In genomic region chr2:219331560-219332213, GRCh38 we compare ENCODE assay signal across 9 cellular contexts. TPM values are rescaled to one million over a fixed set of nuclear protein-coding genes. Genes with fewer than 3 reads are reported as not detected.
DNase-seq lines count a peak whose midpoint lies in the region; ATAC-seq and TF ChIP-seq lines count a peak whose summit lies in the region.
"Had no signal": no experiment of that assay in that cellular context is flagged by ENCODE, and none has a peak within 500 bp of the region (broad histone marks: within the 10 kb centered on the region; RNA-seq: fewer than 3 reads in every experiment).

No MANE protein-coding gene starts in this region.

- no peak overlapping the region for H3K4me3 ChIP-seq in fibroblast of the aortic adventitia (ENCODE audit: low read depth, low read length)

- peaks cover 36% of the 10 kb centered on the region for H3K27me3 Mint-ChIP-seq in T-helper 2 cell treated with Interferon-gamma antibody and Interleukin-4, amounts not matched to agents 5 μg/mL and 100 μg/mL, for 36 hours (ENCODE audit: low read depth)
- peaks cover 96% of the 10 kb centered on the region for H3K27me3 Mint-ChIP-seq in nephron progenitor cell (ENCODE audit: low read depth, poor library complexity)

- H3K27ac Mint-ChIP-seq in T-helper 2 cell treated with Interferon-gamma antibody and Interleukin-4, amounts not matched to agents 5 μg/mL and 100 μg/mL, for 36 hours: no peak overlapping the region
- H3K27ac Mint-ChIP-seq in nephron progenitor cell: no peak overlapping the region

- no peak for TF ChIP-seq CTCF in fibroblast of the aortic adventitia (IDR thresholded peaks at IDR 0.05; ENCODE audit: insufficient read depth, low read length)
- no peak for TF ChIP-seq CTCF in nephron progenitor cell (IDR thresholded peaks at IDR 0.05)

- H3K36me3 Mint-ChIP-seq in T-helper 2 cell treated with Interferon-gamma antibody and Interleukin-4, amounts not matched to agents 5 μg/mL and 100 μg/mL, for 36 hours (ENCODE audit: low read depth): no peaks in the 10 kb centered on the region
- no peaks in the 10 kb centered on the region for H3K36me3 Mint-ChIP-seq in nephron progenitor cell (ENCODE audit: low read depth)

- no peaks in the 10 kb centered on the region for H3K9me3 Mint-ChIP-seq in T-helper 2 cell treated with Interferon-gamma antibody and Interleukin-4, amounts not matched to agents 5 μg/mL and 100 μg/mL, for 36 hours
- H3K9me3 Mint-ChIP-seq in nephron progenitor cell: peaks cover 6% of the 10 kb centered on the region

- no peak overlapping the region for H3K4me3 Mint-ChIP-seq in T-helper 2 cell treated with Interferon-gamma antibody and Interleukin-4, amounts not matched to agents 5 μg/mL and 100 μg/mL, for 36 hours
- H3K4me3 Mint-ChIP-seq in nephron progenitor cell: no peak overlapping the region

- H3K4me1 Mint-ChIP-seq in T-helper 2 cell treated with Interferon-gamma antibody and Interleukin-4, amounts not matched to agents 5 μg/mL and 100 μg/mL, for 36 hours (ENCODE audit: low read depth): no peaks in the 10 kb centered on the region
- no peaks in the 10 kb centered on the region for H3K4me1 Mint-ChIP-seq in nephron progenitor cell

- ATAC-seq in HG03342 (IDR thresholded peaks at IDR 0.05; ENCODE audit: unreplicated experiment): no peak

- DNase-seq in Caki2 (ENCODE audit: low read depth) (peak; percentile 19), fibroblast of the aortic adventitia (ENCODE audit: low read depth) (peak; percentile 32), nephron progenitor cell (peak; percentile 95), KBM-7 (no peak), GOT3 (lab: John Stamatoyannopoulos, UW) (no peak), Ammon's horn (ENCODE audit: low spot score) (no peak)
- peak; percentile 7 for DNase-seq in T-helper 2 cell treated with Interferon-gamma antibody and Interleukin-4, amounts not matched to agents 5 μg/mL and 100 μg/mL, for 36 hours (ENCODE audit: low spot score)

- in situ Hi-C loops in Caki2 (cut with HindIII; ENCODE audit: low pct_unique_long_range_greater_than_20kb, low sequenced_read_pairs): no loop called here
- in situ Hi-C loops in KBM-7 (cut with MboI; ENCODE audit: low pct_unique_long_range_greater_than_20kb, low sequenced_read_pairs): no loop called here

RNA-seq across cellular contexts. Expression of gene RESP18, which starts 0.9 kb away (rescaled TPM):
- total RNA-seq in Caki2 (2014; rRNA removed; shearing (Covaris generic); ENCODE audit: low replicate concordance): not detected in 2 replicates
- total RNA-seq in fibroblast of the aortic adventitia (ENCODE audit: low replicate concordance): not detected in 2 replicates
- total RNA-seq: G401 had no signal

RNA-seq across cellular contexts. Expression of gene PTPRN, which starts 22.5 kb away (rescaled TPM):
- not detected in 2 replicates for total RNA-seq in Caki2 (2014; rRNA removed; shearing (Covaris generic); ENCODE audit: low replicate concordance)
- 0.36 and 1.8 TPM in 2 replicates for total RNA-seq in fibroblast of the aortic adventitia (ENCODE audit: low replicate concordance)

RNA-seq across cellular contexts. Expression of gene DNAJB2, which starts 52.5 kb away (rescaled TPM):
- 17.0 and 50.6 TPM in 2 replicates for total RNA-seq in Caki2 (2014; rRNA removed; shearing (Covaris generic); ENCODE audit: low replicate concordance)
- total RNA-seq in fibroblast of the aortic adventitia (ENCODE audit: low replicate concordance): 28.0 and 41.7 TPM in 2 replicates

RNA-seq across cellular contexts. Expression of gene DNPEP, which starts 56.0 kb away (rescaled TPM):
- total RNA-seq in Caki2 (2014; rRNA removed; shearing (Covaris generic); ENCODE audit: low replicate concordance): 76.8 and 84.9 TPM in 2 replicates
- total RNA-seq in fibroblast of the aortic adventitia (ENCODE audit: low replicate concordance): 33.2 and 55.0 TPM in 2 replicates

Comparison
In these comparisons a context has a peak if more than half of its experiments do, and no peak if none do; other contexts are left out.
1. DNase-seq: peak in Caki2 (single experiment), T-helper 2 cell treated with Interferon-gamma antibody and Interleukin-4, amounts not matched to agents 5 μg/mL and 100 μg/mL, for 36 hours (single experiment), fibroblast of the aortic adventitia (single experiment) and nephron progenitor cell (single experiment); none in KBM-7 (single experiment), GOT3 (single experiment) and Ammon's horn (single experiment).